22 cellular contexts compared by ENCODE assay signal in the genomic region with DNA sequence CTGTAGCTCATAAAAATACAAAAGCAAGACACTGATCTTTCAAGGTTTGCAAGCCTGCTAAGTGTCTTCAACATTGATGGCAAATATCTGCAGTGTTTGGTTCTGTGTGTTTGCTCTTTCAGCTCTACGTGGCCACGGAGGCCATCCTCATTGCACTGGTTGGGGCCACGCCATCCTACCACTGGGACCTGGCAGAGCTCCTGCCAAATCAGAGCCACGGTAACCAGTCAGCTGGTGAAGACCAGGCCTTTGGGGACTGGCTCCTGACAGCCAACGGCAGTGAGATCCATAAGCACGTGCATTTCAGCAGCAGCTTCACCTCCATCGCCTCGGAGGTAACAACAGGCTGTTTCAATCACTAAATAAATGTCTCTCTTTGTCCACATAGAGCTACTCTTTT.
"Had no signal": no experiment of that assay in that cellular context is flagged by ENCODE, and none has a peak within 500 bp of the region (broad histone marks: within the 10 kb centered on the region; RNA-seq: fewer than 3 reads in every experiment).

No MANE protein-coding gene starts in this region.

- H3K27me3 Mint-ChIP-seq: activated T-helper 17 cell treated with anti-CD3 and anti-CD28 coated beads, Interleukin-2, amount 50 U/mL, for 72 hours had no signal

- H3K36me3 Mint-ChIP-seq: activated naive CD8-positive, alpha-beta T cell had no signal

- H3K4me1 Mint-ChIP-seq: activated T-helper 17 cell treated with anti-CD3 and anti-CD28 coated beads, Interleukin-2, amount 50 U/mL, for 72 hours had no signal

- H3K9me3 Mint-ChIP-seq: activated T-helper 17 cell treated with anti-CD3 and anti-CD28 coated beads, Interleukin-2, amount 50 U/mL, for 72 hours; T-helper 1 cell treated with Interleukin-12 subunit alpha and Interleukin-12 subunit beta and Interleukin-4 antibody, amounts not matched to agents 30 μg/mL and 1 μg/mL, for 36 hours had no signal

- H3K4me3 Mint-ChIP-seq: activated CD8-positive, alpha-beta memory T cell treated with anti-CD3 and anti-CD28 coated beads, Interleukin-2, amount 10 ng/mL, durations not matched to agents 7 days and 5 days; activated naive CD4-positive, alpha-beta T cell treated with anti-CD3 and anti-CD28 coated beads for 36 hours; activated naive CD8-positive, alpha-beta T cell; activated T-cell treated with anti-CD3 and anti-CD28 coated beads, Interleukin-2, amount 50 U/mL, for 4 hours; activated T-helper 17 cell treated with anti-CD3 and anti-CD28 coated beads, Interleukin-2, amount 50 U/mL, for 72 hours; T-helper 1 cell treated with Interleukin-12 subunit alpha and Interleukin-12 subunit beta and Interleukin-4 antibody, amounts not matched to agents 30 μg/mL and 1 μg/mL, for 36 hours had no signal

- H3K4me3 ChIP-seq: cardiac muscle cell had no signal

- H3K27me3 ChIP-seq: brain microvascular endothelial cell, cardiac muscle cell had no signal

- DNase-seq: activated CD4-positive, alpha-beta T cell treated with anti-CD3 and anti-CD28 coated beads for 4 hours; activated CD8-positive, alpha-beta memory T cell treated with anti-CD3 and anti-CD28 coated beads, Interleukin-2, amount 10 ng/mL, durations not matched to agents 7 days and 5 days; activated gamma-delta T cell; activated naive CD4-positive, alpha-beta T cell treated with anti-CD3 and anti-CD28 coated beads for 36 hours; activated T-cell treated with anti-CD3 and anti-CD28 coated beads, Interleukin-2, amount 50 U/mL, for 4 hours; amygdala; brain microvascular endothelial cell; cerebellar nuclear complex; NCI-H1092; NCI-H1417; NCI-H2029; NCI-H345; NCI-H510A treated with DMSO at 0.1 percent for 48 hours; NCI-H69; PC-3; SHP77 had no signal

- H3K27ac Mint-ChIP-seq: activated CD8-positive, alpha-beta memory T cell treated with anti-CD3 and anti-CD28 coated beads, Interleukin-2, amount 10 ng/mL, durations not matched to agents 7 days and 5 days; activated naive CD4-positive, alpha-beta T cell treated with anti-CD3 and anti-CD28 coated beads for 36 hours; activated naive CD8-positive, alpha-beta T cell; activated T-helper 17 cell treated with anti-CD3 and anti-CD28 coated beads, Interleukin-2, amount 50 U/mL, for 72 hours; T-helper 1 cell treated with Interleukin-12 subunit alpha and Interleukin-12 subunit beta and Interleukin-4 antibody, amounts not matched to agents 30 μg/mL and 1 μg/mL, for 36 hours had no signal

- ATAC-seq: activated CD4-positive, CD25-positive, alpha-beta regulatory T cell treated with anti-CD3 and anti-CD28 coated beads, Interleukin-2, amount 50 U/mL, for 24 hours; activated CD8-positive, alpha-beta memory T cell treated with anti-CD3 and anti-CD28 coated beads, Interleukin-2, amount 10 ng/mL, durations not matched to agents 7 days and 5 days; activated T-cell treated with anti-CD3 and anti-CD28 coated beads, Interleukin-2, amount 50 U/mL, for 4 hours; activated T-helper 17 cell treated with anti-CD3 and anti-CD28 coated beads, Interleukin-2, amount 50 U/mL, for 72 hours; PC-3 had no signal

- H3K27ac ChIP-seq: brain microvascular endothelial cell, cardiac muscle cell, KMS-11 had no signal
